In the genomic region with DNA sequence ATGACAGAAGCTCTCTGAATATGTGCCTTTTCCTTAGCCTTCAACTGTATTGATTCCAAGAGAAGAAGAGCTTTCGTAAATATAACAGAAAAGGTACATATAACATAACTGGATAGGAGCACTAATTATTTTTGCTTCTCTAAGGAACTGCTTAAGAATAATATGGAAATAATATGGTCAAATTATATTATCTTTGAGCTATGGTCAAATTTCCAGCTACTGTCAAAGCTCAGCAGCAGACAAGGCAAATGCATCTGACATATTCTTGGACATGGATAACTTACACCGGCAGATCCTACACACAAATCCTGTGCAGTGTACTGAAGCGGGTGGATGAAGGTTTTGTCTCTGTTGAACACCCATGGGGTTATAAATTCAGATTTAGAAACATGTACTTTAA, we compare ENCODE assay signal across 22 cellular contexts.
"Had no signal": no experiment of that assay in that cellular context is flagged by ENCODE, and none has a peak within 500 bp of the region (broad histone marks: within the 10 kb centered on the region; RNA-seq: fewer than 3 reads in every experiment).

No MANE protein-coding gene starts in this region.

- H3K4me3 Mint-ChIP-seq: mesothelial cell of epicardium; naive B cell; nephron; neural progenitor cell; stimulated activated memory B cell treated with anti-CD40 and anti-IgM and Interleukin-4, amounts not matched to agents 10 μg/mL and 1 μg/mL and 100 μg/mL, for 72 hours; stimulated activated naive CD8-positive, alpha-beta T cell treated with anti-CD3 and anti-CD28 coated beads, Interleukin-15, amount 100 ng/mL, for 72 hours had no signal

- H3K9me3 Mint-ChIP-seq: mesothelial cell of epicardium; nephron; neural progenitor cell; stimulated activated memory B cell treated with anti-CD40 and anti-IgM and Interleukin-4, amounts not matched to agents 10 μg/mL and 1 μg/mL and 100 μg/mL, for 72 hours; stimulated activated naive CD8-positive, alpha-beta T cell treated with anti-CD3 and anti-CD28 coated beads, Interleukin-15, amount 100 ng/mL, for 72 hours had no signal

- H3K4me1 Mint-ChIP-seq: mesothelial cell of epicardium, nephron, neural progenitor cell had no signal

- DNase-seq: dermis blood vessel endothelial cell; effector memory CD4-positive, alpha-beta T cell; foreskin keratinocyte; heart left ventricle; left cardiac atrium; left lung; mesenchymal stem cell; mucosa of descending colon; naive B cell; stimulated activated CD4-positive, alpha-beta T cell treated with anti-CD3 and anti-CD28 coated beads, Interleukin-12 subunit alpha, Interleukin-12 subunit beta, amount 100 ng/mL, for 4 hours; stimulated activated CD4-positive, alpha-beta T cell treated with anti-CD3 and anti-CD28 coated beads, Interleukin-2, amount 100 ng/mL, for 24 hours; stimulated activated CD4-positive, alpha-beta T cell treated with anti-CD3 and anti-CD28 coated beads, Interleukin-4, amount 100 ng/mL, for 24 hours; stimulated activated naive CD8-positive, alpha-beta T cell treated with anti-CD3 and anti-CD28 coated beads, Interleukin-15, amount 100 ng/mL, for 72 hours; transverse colon had no signal

- H3K27me3 Mint-ChIP-seq: naive B cell; stimulated activated memory B cell treated with anti-CD40 and anti-IgM and Interleukin-4, amounts not matched to agents 10 μg/mL and 1 μg/mL and 100 μg/mL, for 72 hours; stimulated activated naive CD8-positive, alpha-beta T cell treated with anti-CD3 and anti-CD28 coated beads, Interleukin-15, amount 100 ng/mL, for 72 hours had no signal

- H3K27ac Mint-ChIP-seq: mesothelial cell of epicardium; nephron; neural progenitor cell; progenitor cell of endocrine pancreas; stimulated activated naive CD8-positive, alpha-beta T cell treated with anti-CD3 and anti-CD28 coated beads, Interleukin-15, amount 100 ng/mL, for 72 hours had no signal

- FAIRE-seq: endothelial cell of umbilical vein had no signal

- ATAC-seq: foreskin keratinocyte; gastroesophageal sphincter; heart left ventricle; left cardiac atrium; left lung; mucosa of descending colon; sciatic nerve; stimulated activated memory B cell treated with anti-CD40 and anti-IgM and Interleukin-4, amounts not matched to agents 10 μg/mL and 1 μg/mL and 100 μg/mL, for 72 hours; stimulated activated naive CD8-positive, alpha-beta T cell treated with anti-CD3 and anti-CD28 coated beads, Interleukin-15, amount 100 ng/mL, for 72 hours had no signal

- H3K36me3 Mint-ChIP-seq: mesothelial cell of epicardium, neural progenitor cell had no signal
